Comparison of ENCODE assay signal across 18 cellular contexts in genomic region chr3:197782230-197782629, GRCh38. TPM values are rescaled to one million over a fixed set of nuclear protein-coding genes. Genes with fewer than 3 reads are reported as not detected.
A peak's percentile ranks its signal among the peaks of the same experiment; 100 is the strongest.
DNase-seq lines count a peak whose midpoint lies in the region; ATAC-seq and TF ChIP-seq lines count a peak whose summit lies in the region.
"Had no signal": no experiment of that assay in that cellular context is flagged by ENCODE, and none has a peak within 500 bp of the region (broad histone marks: within the 10 kb centered on the region; RNA-seq: fewer than 3 reads in every experiment).

No MANE protein-coding gene starts in this region.

- peak overlapping the region; percentile 3 for H3K27ac Mint-ChIP-seq in activated naive CD4-positive, alpha-beta T cell treated with anti-CD3 and anti-CD28 coated beads for 36 hours
- H3K27ac Mint-ChIP-seq in activated naive CD4-positive, alpha-beta T cell treated with anti-CD3 and anti-CD28 coated beads, Interleukin-2, amount 10 ng/mL, durations not matched to agents 7 days and 5 days: no peak overlapping the region
- peak overlapping the region; percentile 88 for H3K27ac Mint-ChIP-seq in stimulated activated naive B cell treated with anti-CD40 and anti-IgM and Interleukin-4, amounts not matched to agents 10 μg/mL and 1 μg/mL and 100 μg/mL, for 72 hours

- peaks cover 2% of the 10 kb centered on the region for H3K4me1 ChIP-seq in PC-3 (ENCODE audit: insufficient read depth, low read length)
- no peaks in the 10 kb centered on the region for H3K4me1 ChIP-seq in heart left ventricle
- H3K4me1 ChIP-seq: tibial nerve had no signal

- H2AFZ ChIP-seq in PC-3 (ENCODE audit: low read length): no peak overlapping the region

- POLR2A ChIA-PET in PC-3 (lab: Charles Lee; ENCODE audit: unreplicated experiment): no interaction called here

- 69 to 88% (median 79%) methylated on average over 4 of the region's 4 CpGs for WGBS in heart left ventricle, 4 donors

- peaks cover 4% of the 10 kb centered on the region for H3K4me1 Mint-ChIP-seq in activated naive CD4-positive, alpha-beta T cell treated with anti-CD3 and anti-CD28 coated beads for 36 hours (ENCODE audit: low read depth)
- H3K4me1 Mint-ChIP-seq in activated naive CD4-positive, alpha-beta T cell treated with anti-CD3 and anti-CD28 coated beads, Interleukin-2, amount 10 ng/mL, durations not matched to agents 7 days and 5 days: peaks cover 5% of the 10 kb centered on the region
- peaks cover 22 to 36% of the 10 kb centered on the region in 2 donors for H3K4me1 Mint-ChIP-seq in stimulated activated naive B cell treated with anti-CD40 and anti-IgM and Interleukin-4, amounts not matched to agents 10 μg/mL and 1 μg/mL and 100 μg/mL, for 72 hours
- H3K4me1 Mint-ChIP-seq: brain had no signal

- H3K79me2 ChIP-seq in PC-3 (ENCODE audit: low read length): no peaks in the 10 kb centered on the region

- no peak overlapping the region for H3K4me3 Mint-ChIP-seq in activated naive CD4-positive, alpha-beta T cell treated with anti-CD3 and anti-CD28 coated beads for 36 hours
- no peak overlapping the region for H3K4me3 Mint-ChIP-seq in activated naive CD4-positive, alpha-beta T cell treated with anti-CD3 and anti-CD28 coated beads, Interleukin-2, amount 10 ng/mL, durations not matched to agents 7 days and 5 days
- peak overlapping the region; percentile 33 to 57 for H3K4me3 Mint-ChIP-seq in stimulated activated naive B cell treated with anti-CD40 and anti-IgM and Interleukin-4, amounts not matched to agents 10 μg/mL and 1 μg/mL and 100 μg/mL, for 72 hours
- H3K4me3 Mint-ChIP-seq: brain had no signal

- DNase-seq in activated naive CD4-positive, alpha-beta T cell treated with anti-CD3 and anti-CD28 coated beads for 36 hours: no peak
- DNase-seq in activated naive CD4-positive, alpha-beta T cell treated with anti-CD3 and anti-CD28 coated beads, Interleukin-2, amount 10 ng/mL, durations not matched to agents 7 days and 5 days: no peak
- DNase-seq in PC-3 (no peak), heart left ventricle (no peak), GM13977 (ENCODE audit: low spot score) (no peak)
- peak; percentile 43 for DNase-seq in stimulated activated naive B cell treated with anti-CD40 and anti-IgM and Interleukin-4, amounts not matched to agents 10 μg/mL and 1 μg/mL and 100 μg/mL, for 72 hours
- DNase-seq: ACHN; activated CD4-positive, CD25-positive, alpha-beta regulatory T cell treated with anti-CD3 and anti-CD28 coated beads, Interleukin-2, amount 50 U/mL, for 72 hours; dorsolateral prefrontal cortex; mesendoderm; NCI-H146; posterior cingulate gyrus; SW 1271 had no signal

- TF ChIP-seq POLR2A in heart left ventricle (IDR thresholded peaks at IDR 0.05): no peak

- H3K9me2 ChIP-seq in PC-3 (replicated peaks; ENCODE audit: low read length): no peaks in the 10 kb centered on the region

- no peak overlapping the region for H3K4me2 ChIP-seq in PC-3 (ENCODE audit: low read length)

- no peak for TF ChIP-seq CTCF in PC-3 (conservative IDR thresholded peaks at IDR 0.05; ENCODE audit: low read depth, low read length)
- no peak for TF ChIP-seq CTCF in heart left ventricle (IDR thresholded peaks at IDR 0.05)
- no peak for TF ChIP-seq CTCF in GM13977 (IDR thresholded peaks at IDR 0.05; ENCODE audit: extremely low read depth, insufficient read depth, missing control alignments)

- peaks cover 40% of the 10 kb centered on the region for H3K36me3 ChIP-seq in PC-3 (ENCODE audit: low read depth, low read length)
- H3K36me3 ChIP-seq in heart left ventricle: peaks cover 0 to 94% (median 75%) of the 10 kb centered on the region in 9 donors

- H3K4me3 ChIP-seq in PC-3 (ENCODE audit: low read length) (no peak overlapping the region), heart left ventricle (no peak overlapping the region)
- H3K4me3 ChIP-seq: dorsolateral prefrontal cortex, tibial nerve had no signal

- H3K27ac ChIP-seq in PC-3 (ENCODE audit: low read length): no peak overlapping the region
- H3K27ac ChIP-seq in heart left ventricle: no peak overlapping the region
- H3K27ac ChIP-seq: tibial nerve had no signal

- H3K9me3 ChIP-seq in PC-3 (ENCODE audit: low read length) (no peaks in the 10 kb centered on the region), heart left ventricle (no peaks in the 10 kb centered on the region)
- H3K9me3 ChIP-seq: tibial nerve had no signal

- H3K27me3 ChIP-seq in PC-3 (ENCODE audit: low read length): no peaks in the 10 kb centered on the region
- no peaks in the 10 kb centered on the region for H3K27me3 ChIP-seq in heart left ventricle
- H3K27me3 ChIP-seq: dorsolateral prefrontal cortex, tibial nerve had no signal

- no peaks in the 10 kb centered on the region for H3F3A ChIP-seq in PC-3 (ENCODE audit: low read length, unreplicated experiment)

- H3K36me3 Mint-ChIP-seq in activated naive CD4-positive, alpha-beta T cell treated with anti-CD3 and anti-CD28 coated beads for 36 hours (ENCODE audit: low read depth): peaks cover 15% of the 10 kb centered on the region
- peaks cover 26% of the 10 kb centered on the region for H3K36me3 Mint-ChIP-seq in activated naive CD4-positive, alpha-beta T cell treated with anti-CD3 and anti-CD28 coated beads, Interleukin-2, amount 10 ng/mL, durations not matched to agents 7 days and 5 days
- H3K36me3 Mint-ChIP-seq in stimulated activated naive B cell treated with anti-CD40 and anti-IgM and Interleukin-4, amounts not matched to agents 10 μg/mL and 1 μg/mL and 100 μg/mL, for 72 hours: peaks cover 43 to 60% of the 10 kb centered on the region in 2 donors

- 0 out of 2 replicates have a peak, but pooled peaks cover 6% of the 10 kb centered on the region for H4K20me1 ChIP-seq in PC-3 (ENCODE audit: low read length)

- intact Hi-C loops in activated naive CD4-positive, alpha-beta T cell treated with anti-CD3 and anti-CD28 coated beads for 36 hours (cut with micrococcal nuclease): no loop called here
- intact Hi-C loops in PC-3 (cut with micrococcal nuclease): no loop called here
- intact Hi-C loops in heart left ventricle (cut with DNase I): no loop called here

- in situ Hi-C loops in GM13977 (cut with MboI; ENCODE audit: low pct_unique_long_range_greater_than_20kb, low sequenced_read_pairs, unreplicated experiment): no loop called here

- H3K9me3 Mint-ChIP-seq in activated naive CD4-positive, alpha-beta T cell treated with anti-CD3 and anti-CD28 coated beads for 36 hours: no peaks in the 10 kb centered on the region
- H3K9me3 Mint-ChIP-seq in activated naive CD4-positive, alpha-beta T cell treated with anti-CD3 and anti-CD28 coated beads, Interleukin-2, amount 10 ng/mL, durations not matched to agents 7 days and 5 days: no peaks in the 10 kb centered on the region
- H3K9me3 Mint-ChIP-seq in stimulated activated naive B cell treated with anti-CD40 and anti-IgM and Interleukin-4, amounts not matched to agents 10 μg/mL and 1 μg/mL and 100 μg/mL, for 72 hours: no peaks in the 10 kb centered on the region
- H3K9me3 Mint-ChIP-seq: brain had no signal

- H3K9ac ChIP-seq in PC-3 (ENCODE audit: low read length): no peak overlapping the region

- CTCF ChIA-PET in activated naive CD4-positive, alpha-beta T cell treated with anti-CD3 and anti-CD28 coated beads for 36 hours (lab: Charles Lee): no interaction called here
- CTCF ChIA-PET in activated naive CD4-positive, alpha-beta T cell treated with anti-CD3 and anti-CD28 coated beads, Interleukin-2, amount 10 ng/mL, durations not matched to agents 7 days and 5 days (lab: Charles Lee): interaction anchor here (1.4 kb wide), 1 partner anchor 26 kb away, joined by 4 read pairs; no protein-coding TSS in a partner anchor
- CTCF ChIA-PET in PC-3 (lab: Charles Lee): no interaction called here

- no peaks in the 10 kb centered on the region for H3K27me3 Mint-ChIP-seq in activated naive CD4-positive, alpha-beta T cell treated with anti-CD3 and anti-CD28 coated beads for 36 hours (ENCODE audit: low read depth)
- no peaks in the 10 kb centered on the region for H3K27me3 Mint-ChIP-seq in activated naive CD4-positive, alpha-beta T cell treated with anti-CD3 and anti-CD28 coated beads, Interleukin-2, amount 10 ng/mL, durations not matched to agents 7 days and 5 days
- H3K27me3 Mint-ChIP-seq in stimulated activated naive B cell treated with anti-CD40 and anti-IgM and Interleukin-4, amounts not matched to agents 10 μg/mL and 1 μg/mL and 100 μg/mL, for 72 hours: no peaks in the 10 kb centered on the region

- ATAC-seq in GM21619 (IDR thresholded peaks at IDR 0.05; ENCODE audit: unreplicated experiment) (peak; percentile 50), PC-3 (no peak), heart left ventricle (no peak), GM21515 (IDR thresholded peaks at IDR 0.05; ENCODE audit: unreplicated experiment) (no peak)
- ATAC-seq in stimulated activated naive B cell treated with anti-CD40 and anti-IgM and Interleukin-4, amounts not matched to agents 10 μg/mL and 1 μg/mL and 100 μg/mL, for 72 hours (replicated peaks): peak; percentile 90 to 93
- ATAC-seq: Panc1 had no signal

- BruUV-seq in PC-3 (replicated peaks; lab: Mats Ljungman, UMichigan): TSS peak; percentile 40

RNA-seq across cellular contexts. Expression of gene LRCH3, which starts 8.8 kb away (rescaled TPM):
- 10 to 100 TPM; 30.8 to 36.0 TPM for total RNA-seq in activated naive CD4-positive, alpha-beta T cell treated with anti-CD3 and anti-CD28 coated beads for 36 hours
- total RNA-seq in PC-3 (2014; rRNA removed): 43.1 and 146 TPM in 2 replicates
- total RNA-seq in heart left ventricle: 10 to 100 TPM; 17.9 to 40.3 (median 28.6) TPM
- 10 to 100 TPM; 11.1 to 12.6 TPM for polyA plus RNA-seq in heart left ventricle

RNA-seq across cellular contexts. Expression of gene FYTTD1, which starts 32.5 kb away (rescaled TPM):
- 10 to 100 TPM; 25.1 to 27.6 TPM for total RNA-seq in activated naive CD4-positive, alpha-beta T cell treated with anti-CD3 and anti-CD28 coated beads for 36 hours
- total RNA-seq in PC-3 (2014; rRNA removed) (54.6 and 85.4 TPM in 2 replicates), heart left ventricle (10 to 100 TPM; 49.1 to 93.6 (median 76.3) TPM)
- polyA plus RNA-seq in heart left ventricle: 10 to 100 TPM; 19.0 to 44.9 TPM

RNA-seq across cellular contexts. Expression of gene RUBCN, which starts 45.5 kb away (rescaled TPM):
- total RNA-seq in activated naive CD4-positive, alpha-beta T cell treated with anti-CD3 and anti-CD28 coated beads for 36 hours: 10 to 100 TPM; 20.8 to 22.0 TPM
- total RNA-seq in PC-3 (2014; rRNA removed) (24.5 and 32.9 TPM in 2 replicates), heart left ventricle (10 to 100 TPM; 22.9 to 53.4 (median 36.9) TPM)
- polyA plus RNA-seq in heart left ventricle: 10 to 100 TPM; 14.9 to 38.5 TPM

Comparison
In these comparisons a context has a peak if more than half of its experiments do, and no peak if none do; other contexts are left out.
1. H3K4me3 Mint-ChIP-seq: peak in stimulated activated naive B cell treated with anti-CD40 and anti-IgM and Interleukin-4, amounts not matched to agents 10 μg/mL and 1 μg/mL and 100 μg/mL, for 72 hours (2 of 2); none in activated naive CD4-positive, alpha-beta T cell treated with anti-CD3 and anti-CD28 coated beads for 36 hours (single experiment) and activated naive CD4-positive, alpha-beta T cell treated with anti-CD3 and anti-CD28 coated beads, Interleukin-2, amount 10 ng/mL, durations not matched to agents 7 days and 5 days (single experiment).
2. ATAC-seq: peak in GM21619 (single experiment) and stimulated activated naive B cell treated with anti-CD40 and anti-IgM and Interleukin-4, amounts not matched to agents 10 μg/mL and 1 μg/mL and 100 μg/mL, for 72 hours (2 of 2); none in PC-3 (single experiment), heart left ventricle (0 of 4) and GM21515 (single experiment).